In genomic region chr22:33057363-33057995, GRCh38 we compare ENCODE assay signal across 13 cellular contexts. TPM values are rescaled to one million over a fixed set of nuclear protein-coding genes. Genes with fewer than 3 reads are reported as not detected.
DNase-seq lines count a peak whose midpoint lies in the region; ATAC-seq and TF ChIP-seq lines count a peak whose summit lies in the region.
"Had no signal": no experiment of that assay in that cellular context is flagged by ENCODE, and none has a peak within 500 bp of the region (broad histone marks: within the 10 kb centered on the region; RNA-seq: fewer than 3 reads in every experiment).

No MANE protein-coding gene starts in this region.

- WGBS in ectodermal cell, 2 experiments, result 8 to 13% methylated on average over 16 of the region's 16 CpGs

- peaks cover 5 to 15% (median 13%) of the 10 kb centered on the region in 3 donors for H3K4me1 Mint-ChIP-seq in IgD-negative memory B cell
- H3K4me1 Mint-ChIP-seq in nephron progenitor cell, result peaks cover 32% of the 10 kb centered on the region
- H3K4me1 Mint-ChIP-seq: activated CD4-positive, alpha-beta T cell treated with anti-CD3 and anti-CD28 coated beads, Interleukin-2, amount 10 ng/mL, durations not matched to agents 7 days and 5 days had no signal

- H3K27ac Mint-ChIP-seq in IgD-negative memory B cell (no peak overlapping the region), nephron progenitor cell (no peak overlapping the region)
- H3K27ac Mint-ChIP-seq: activated CD4-positive, alpha-beta T cell treated with anti-CD3 and anti-CD28 coated beads, Interleukin-2, amount 10 ng/mL, durations not matched to agents 7 days and 5 days; activated T-helper 2 cell treated with anti-CD3 and anti-CD28 coated beads, Interferon-gamma antibody, Interleukin-2, Interleukin-4, amounts not matched to agents 10 μg/mL and 5 μg/mL and 100 μg/mL, durations not matched to agents 14 hours and 24 hours and 36 hours had no signal

- no peak for ATAC-seq in GM19324 (IDR thresholded peaks at IDR 0.05; ENCODE audit: low FRiP score, unreplicated experiment)

- H3K36me3 Mint-ChIP-seq in IgD-negative memory B cell (peaks cover 2% of the 10 kb centered on the region), nephron progenitor cell (ENCODE audit: low read depth) (no peaks in the 10 kb centered on the region)

- peak overlapping the region; percentile 35 for H3K4me3 ChIP-seq in BE2C (ENCODE audit: low read depth, low read length)
- peak overlapping the region; percentile 76 for H3K4me3 ChIP-seq in ectodermal cell (ENCODE audit: insufficient read depth, low read depth, low read length)

- H3K4me3 Mint-ChIP-seq in IgD-negative memory B cell (peak overlapping the region in 3 of 4 donors; percentile 27 to 78 (median 34)), nephron progenitor cell (peak overlapping the region; percentile 84)
- H3K4me3 Mint-ChIP-seq: activated CD4-positive, alpha-beta T cell treated with anti-CD3 and anti-CD28 coated beads, Interleukin-2, amount 10 ng/mL, durations not matched to agents 7 days and 5 days had no signal

- H3K36me3 ChIP-seq in BE2C (no peaks in the 10 kb centered on the region), ectodermal cell (ENCODE audit: control insufficient read depth, insufficient read depth, low read length) (no peaks in the 10 kb centered on the region)
- H3K36me3 ChIP-seq: brain microvascular endothelial cell, neutrophil had no signal

- H3K27me3 Mint-ChIP-seq in IgD-negative memory B cell, result peaks cover 48% of the 10 kb centered on the region
- H3K27me3 Mint-ChIP-seq in nephron progenitor cell (ENCODE audit: low read depth, poor library complexity), result peaks cover 57% of the 10 kb centered on the region

- H3K9me3 ChIP-seq in BE2C (no peaks in the 10 kb centered on the region), ectodermal cell (ENCODE audit: control insufficient read depth, low read length) (no peaks in the 10 kb centered on the region)
- H3K9me3 ChIP-seq: neutrophil had no signal

- H3K27me3 ChIP-seq in BE2C (peaks cover 24% of the 10 kb centered on the region), ectodermal cell (ENCODE audit: control insufficient read depth, insufficient read depth, low read length, poor library complexity, severe bottlenecking) (peaks cover 41% of the 10 kb centered on the region)

- H3K27ac ChIP-seq in ectodermal cell (ENCODE audit: insufficient read depth, low read depth, low read length, poor library complexity, severe bottlenecking), result no peak overlapping the region
- H3K27ac ChIP-seq: brain microvascular endothelial cell, neutrophil had no signal

- H3K4me1 ChIP-seq in BE2C, result no peaks in the 10 kb centered on the region
- peaks cover 8% of the 10 kb centered on the region for H3K4me1 ChIP-seq in ectodermal cell (ENCODE audit: control insufficient read depth, insufficient read depth, low read length)

- H3K9me3 Mint-ChIP-seq in IgD-negative memory B cell (no peaks in the 10 kb centered on the region), nephron progenitor cell (peaks cover 14% of the 10 kb centered on the region)
- H3K9me3 Mint-ChIP-seq: activated CD4-positive, alpha-beta T cell treated with anti-CD3 and anti-CD28 coated beads, Interleukin-2, amount 10 ng/mL, durations not matched to agents 7 days and 5 days; activated T-helper 2 cell treated with anti-CD3 and anti-CD28 coated beads, Interferon-gamma antibody, Interleukin-2, Interleukin-4, amounts not matched to agents 10 μg/mL and 5 μg/mL and 100 μg/mL, durations not matched to agents 14 hours and 24 hours and 36 hours had no signal

- TF ChIP-seq CTCF in BE2C (IDR thresholded peaks at IDR 0.05; ENCODE audit: low read depth, low read length) (no peak), nephron progenitor cell (IDR thresholded peaks at IDR 0.05) (no peak)

- DNase-seq in BE2C, result no peak
- DNase-seq in nephron progenitor cell, result no peak
- no peak for DNase-seq in AML-193 (lab: John Stamatoyannopoulos, UW)
- DNase-seq in AG08396 (ENCODE audit: low spot score), result no peak
- DNase-seq in activated naive CD4-positive, alpha-beta T cell treated with Interleukin-2 at 50 U/mL for 16 hours, result no peak
- DNase-seq: brain microvascular endothelial cell, SW 1271 had no signal

RNA-seq across cellular contexts. Expression of gene SYN3, which starts 0.7 kb away (rescaled TPM):
- polyA plus RNA-seq in BE2C (2012; ENCODE audit: insufficient read depth, insufficient read length, low read depth), result 0.42 TPM
- not detected for polyA plus RNA-seq in IgD-negative memory B cell
- 3.4 TPM for polyA plus RNA-seq in ectodermal cell (2013, experiment 1 of 4)
- 4.4 TPM for polyA plus RNA-seq in ectodermal cell (2013, experiment 2 of 4)
- 2.8 TPM for polyA plus RNA-seq in ectodermal cell (2013, experiment 3 of 4)
- polyA plus RNA-seq in ectodermal cell (2013, experiment 4 of 4), result 2.5 TPM
